Comparison of ENCODE assay signal across 31 cellular contexts in the genomic region with DNA sequence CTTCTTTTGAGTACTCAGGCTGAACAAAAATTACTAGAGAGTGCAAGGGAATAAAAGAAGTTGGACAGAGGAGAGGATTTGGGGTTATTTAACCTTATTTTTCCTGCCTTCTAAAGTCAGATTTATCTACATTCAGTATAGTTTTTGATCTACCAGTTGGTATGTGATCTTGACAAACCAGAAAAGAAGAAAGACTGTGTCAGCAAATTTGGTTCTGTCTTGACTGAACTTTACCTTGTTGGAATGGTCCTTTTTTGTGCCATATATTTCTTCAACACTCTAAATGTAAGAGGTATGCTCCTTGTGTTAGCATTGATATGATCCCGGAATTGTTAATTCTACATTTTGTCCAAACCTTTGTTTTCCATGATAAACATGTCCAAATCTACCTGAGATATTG. TPM values are rescaled to one million over a fixed set of nuclear protein-coding genes. Genes with fewer than 3 reads are reported as not detected.
"Had no signal": no experiment of that assay in that cellular context is flagged by ENCODE, and none has a peak within 500 bp of the region (broad histone marks: within the 10 kb centered on the region; RNA-seq: fewer than 3 reads in every experiment).

No MANE protein-coding gene starts in this region.

- H3K27ac ChIP-seq: neutrophil, pancreas, psoas muscle, skin epidermis, spleen, suprapubic skin, testis, tibial artery, transverse colon, upper lobe of right lung, uterus had no signal

- FAIRE-seq: pancreas had no signal

- DNase-seq: naive thymus-derived CD4-positive, alpha-beta T cell; natural killer cell; nucleus accumbens; pancreas; psoas muscle; right cardiac atrium; spleen; stimulated activated CD4-positive, alpha-beta T cell treated with anti-CD3 and anti-CD28 coated beads, Interleukin-12 subunit alpha, Interleukin-12 subunit beta, amount 100 ng/mL, for 4 hours; stimulated activated CD4-positive, alpha-beta T cell treated with anti-CD3 and anti-CD28 coated beads, Interleukin-1b, Interleukin-23, amount 100 ng/mL, for 48 hours; stimulated activated CD4-positive, alpha-beta T cell treated with anti-CD3 and anti-CD28 coated beads, Interleukin-4, amount 100 ng/mL, for 1 hour; stimulated activated CD4-positive, alpha-beta T cell treated with anti-CD3 and anti-CD28 coated beads, Interleukin-4, amount 100 ng/mL, for 4 hours; stimulated activated CD8-positive, alpha-beta memory T cell treated with anti-CD3 and anti-CD28 coated beads, Interleukin-4, amount 100 ng/mL, for 48 hours; stimulated activated naive CD4-positive, alpha-beta T cell; stimulated activated naive CD8-positive, alpha-beta T cell treated with anti-CD3 and anti-CD28 coated beads, Interleukin-15, amount 100 ng/mL, for 72 hours; stimulated activated naive CD8-positive, alpha-beta T cell treated with anti-CD3 and anti-CD28 coated beads, Interleukin-15, Interleukin-2, amounts not matched to agents 100 U/mL and 50 U/mL, for 24 hours; substantia nigra; testis; tibial artery; transverse colon; upper lobe of right lung; uterus had no signal

- H3K9me3 ChIP-seq: neutrophil, pancreas, psoas muscle, spleen, suprapubic skin, testis, tibial artery, transverse colon, upper lobe of right lung, uterus had no signal

- H3K36me3 ChIP-seq: neutrophil, pancreas, spleen, suprapubic skin, tibial artery, transverse colon, upper lobe of right lung, uterus had no signal

- ATAC-seq: naive thymus-derived CD4-positive, alpha-beta T cell; natural killer cell; pancreas; psoas muscle; right cardiac atrium; sciatic nerve; stimulated activated memory B cell treated with anti-CD40 and anti-IgM and Interleukin-4, amounts not matched to agents 10 μg/mL and 1 μg/mL and 100 μg/mL, for 72 hours; stimulated activated naive CD8-positive, alpha-beta T cell treated with anti-CD3 and anti-CD28 coated beads, Interleukin-15, amount 100 ng/mL, for 72 hours; stimulated activated naive CD8-positive, alpha-beta T cell treated with anti-CD3 and anti-CD28 coated beads, Interleukin-15, Interleukin-2, amounts not matched to agents 100 U/mL and 50 U/mL, for 24 hours; upper lobe of right lung had no signal

- H3K4me1 ChIP-seq: pancreas, psoas muscle, spleen, suprapubic skin, testis, tibial artery, transverse colon, upper lobe of right lung, uterus had no signal

- H3K27me3 ChIP-seq: neutrophil, pancreas, spleen, suprapubic skin, testis, tibial artery, transverse colon, upper lobe of right lung, uterus had no signal

- H3K4me2 ChIP-seq: smooth muscle cell had no signal

- H3K4me3 ChIP-seq: pancreas, psoas muscle, skin epidermis, smooth muscle cell, spleen, suprapubic skin, testis, tibial artery, transverse colon, upper lobe of right lung, uterus had no signal

RNA-seq across cellular contexts. Expression of a gene that starts 47.7 kb away (rescaled TPM):
- total RNA-seq: naive thymus-derived CD4-positive, alpha-beta T cell; natural killer cell; omental fat pad; osteocyte; pancreas; psoas muscle; renal cortical epithelial cell; right cardiac atrium; sciatic nerve; spleen; suprapubic skin; transverse colon; upper lobe of right lung had no signal
- polyA plus RNA-seq: naive thymus-derived CD4-positive, alpha-beta T cell; pancreas; right cardiac atrium; spleen; urinary bladder had no signal
